Comparison of ENCODE assay signal across 10 cellular contexts in the genomic region with DNA sequence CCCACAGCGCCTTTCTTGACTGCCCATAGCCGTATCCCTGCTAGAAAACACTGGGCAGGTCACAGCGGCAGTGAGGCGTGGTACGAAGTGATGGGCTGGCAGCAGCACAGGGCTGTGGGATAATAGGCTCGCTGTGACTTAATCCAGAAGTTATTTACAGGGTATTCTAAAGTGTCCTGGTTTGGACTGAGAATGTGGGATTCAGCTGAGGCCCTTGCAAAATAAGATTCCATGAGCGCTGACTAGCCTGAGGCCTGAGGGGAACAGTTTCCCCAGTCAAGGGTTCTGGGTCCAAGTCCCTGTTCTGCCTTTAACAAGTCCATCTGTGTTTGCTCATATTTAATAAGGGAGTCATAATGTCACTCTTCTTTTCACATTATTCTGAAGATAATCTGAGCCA. TPM values are rescaled to one million over a fixed set of nuclear protein-coding genes. Genes with fewer than 3 reads are reported as not detected.
DNase-seq lines count a peak whose midpoint lies in the region; ATAC-seq and TF ChIP-seq lines count a peak whose summit lies in the region.
"Had no signal": no experiment of that assay in that cellular context is flagged by ENCODE, and none has a peak within 500 bp of the region (broad histone marks: within the 10 kb centered on the region; RNA-seq: fewer than 3 reads in every experiment).

No MANE protein-coding gene starts in this region.

- peaks cover 61% of the 10 kb centered on the region for H3K4me1 Mint-ChIP-seq in glutamatergic neuron (ENCODE audit: low read depth, unreplicated experiment)
- no peaks in the 10 kb centered on the region for H3K4me1 Mint-ChIP-seq in CD4-positive, alpha-beta T cell (ENCODE audit: low read depth)
- H3K4me1 Mint-ChIP-seq in effector memory CD8-positive, alpha-beta T cell (ENCODE audit: low read depth in 2 of 2) = peaks cover 27 to 31% of the 10 kb centered on the region in 2 donors

- POLR2A ChIA-PET in CD4-positive, alpha-beta T cell (lab: Charles Lee) = no interaction called here
- POLR2A ChIA-PET in A673 (lab: Charles Lee; ENCODE audit: low non-redundant PET) = interaction anchor here (0.5 kb wide), 1 partner anchor 167 kb away, joined by 3 read pairs; no protein-coding TSS in a partner anchor

- no peak overlapping the region for H2AK5ac ChIP-seq in trophoblast cell (ENCODE audit: low read length)

- no peak overlapping the region for H4K12ac ChIP-seq in trophoblast cell (ENCODE audit: low read depth, low read length)

- peaks cover 11% of the 10 kb centered on the region for H3K36me3 Mint-ChIP-seq in glutamatergic neuron (ENCODE audit: unreplicated experiment)
- H3K36me3 Mint-ChIP-seq in CD4-positive, alpha-beta T cell (ENCODE audit: low read depth) = no peaks in the 10 kb centered on the region
- H3K36me3 Mint-ChIP-seq in effector memory CD8-positive, alpha-beta T cell (ENCODE audit: insufficient read depth) = no peaks in the 10 kb centered on the region

- H3K36me3 ChIP-seq in RWPE2 (ENCODE audit: low read depth) (no peaks in the 10 kb centered on the region), trophoblast cell (ENCODE audit: control insufficient read depth in 1 of 2, insufficient read depth in 2 of 2, low read length in 2 of 2) (peaks cover 2 to 3% of the 10 kb centered on the region in 2 experiments), A673 (ENCODE audit: insufficient read depth, low read length, poor library complexity, severe bottlenecking) (no peaks in the 10 kb centered on the region)

- no peak overlapping the region for H2BK12ac ChIP-seq in trophoblast cell (ENCODE audit: low read length)

- DNase-seq in ELF-1 (ENCODE audit: low read depth, low spot score) (peak; percentile 67), RWPE2 (ENCODE audit: low spot score) (no peak), glutamatergic neuron (no peak), trophoblast cell (peak; percentile 67 to 87), COLO668 (lab: John Stamatoyannopoulos, UW; ENCODE audit: unreplicated experiment) (no peak), A673 (ENCODE audit: low spot score) (no peak)
- no peak for DNase-seq in CD4-positive, alpha-beta T cell
- DNase-seq in effector memory CD8-positive, alpha-beta T cell = no peak
- DNase-seq: GF-D8, testis had no signal

- peaks cover 11% of the 10 kb centered on the region for H3K79me1 ChIP-seq in trophoblast cell (ENCODE audit: low read length)

- no peak overlapping the region for H3K4me3 ChIP-seq in RWPE2 (ENCODE audit: severe bottlenecking)
- H3K4me3 ChIP-seq in trophoblast cell (ENCODE audit: low read depth, low read length) = no peak overlapping the region
- no peak overlapping the region for H3K4me3 ChIP-seq in A673 (ENCODE audit: low read depth, low read length, poor library complexity, severe bottlenecking)
- H3K4me3 ChIP-seq: testis had no signal

- no CpG with 5 or more reads among the region's 7 CpGs for WGBS in trophoblast cell (ENCODE audit: extremely low coverage, insufficient coverage, insufficient read length)

- peaks cover 11% of the 10 kb centered on the region for H3K9me3 Mint-ChIP-seq in glutamatergic neuron (ENCODE audit: unreplicated experiment)
- no peaks in the 10 kb centered on the region for H3K9me3 Mint-ChIP-seq in CD4-positive, alpha-beta T cell
- H3K9me3 Mint-ChIP-seq in effector memory CD8-positive, alpha-beta T cell = peaks cover 0 to 4% of the 10 kb centered on the region in 2 donors

- H3K9ac ChIP-seq in trophoblast cell (ENCODE audit: low read length) = no peak overlapping the region

- H3K4me1 ChIP-seq in RWPE2 (ENCODE audit: insufficient read depth, poor library complexity, severe bottlenecking) (peaks cover 22% of the 10 kb centered on the region), trophoblast cell (ENCODE audit: control insufficient read depth in 1 of 2, insufficient read depth in 2 of 2, low read length in 2 of 2) (peaks cover 26 to 27% of the 10 kb centered on the region in 2 experiments), A673 (ENCODE audit: insufficient read depth, low read length, poor library complexity, severe bottlenecking) (peaks cover 5% of the 10 kb centered on the region)

- no TSS peak for BruUV-seq in A673 (replicated peaks; lab: Mats Ljungman, UMichigan)

- H3K27ac Mint-ChIP-seq in glutamatergic neuron (ENCODE audit: unreplicated experiment) = peak overlapping the region; percentile 98
- no peak overlapping the region for H3K27ac Mint-ChIP-seq in CD4-positive, alpha-beta T cell
- H3K27ac Mint-ChIP-seq in effector memory CD8-positive, alpha-beta T cell = no peak overlapping the region

- ATAC-seq in RWPE2 (ENCODE audit: low read depth) = peak; percentile 97
- no peak for ATAC-seq in CD4-positive, alpha-beta T cell (ENCODE audit: poor library complexity)
- ATAC-seq in effector memory CD8-positive, alpha-beta T cell (replicated peaks) = no peak

- peak overlapping the region; percentile 9 for H3K4me2 ChIP-seq in trophoblast cell (ENCODE audit: low read length)

- no peak overlapping the region for H3K14ac ChIP-seq in trophoblast cell (ENCODE audit: low read length)

- no peak overlapping the region for H2AFZ ChIP-seq in trophoblast cell (ENCODE audit: insufficient read depth, low read length, poor library complexity)

- H2BK120ac ChIP-seq in trophoblast cell (ENCODE audit: insufficient read depth, low read length, poor library complexity) = peak overlapping the region; percentile 39

- H3K27me3 ChIP-seq in RWPE2 (ENCODE audit: insufficient read depth, poor library complexity, severe bottlenecking) (no peaks in the 10 kb centered on the region), trophoblast cell (ENCODE audit: insufficient read depth, low read length) (no peaks in the 10 kb centered on the region), A673 (replicated peaks; ENCODE audit: insufficient read depth, low read depth, low read length, poor library complexity) (no peaks in the 10 kb centered on the region)
- H3K27me3 ChIP-seq in CD4-positive, alpha-beta T cell (ENCODE audit: control insufficient read depth, insufficient read depth, low read length) = no peaks in the 10 kb centered on the region
- H3K27me3 ChIP-seq: testis had no signal

- no peak for TF ChIP-seq CTCF in RWPE2 (IDR thresholded peaks at IDR 0.05; ENCODE audit: poor library complexity, severe bottlenecking)
- no peak for TF ChIP-seq CTCF in glutamatergic neuron (IDR thresholded peaks at IDR 0.05; ENCODE audit: partially characterized antibody, unreplicated experiment)
- TF ChIP-seq CTCF in CD4-positive, alpha-beta T cell (IDR thresholded peaks at IDR 0.05) = no peak
- no peak for TF ChIP-seq CTCF in A673 (conservative IDR thresholded peaks at IDR 0.05; ENCODE audit: low read depth, low read length)

- intact Hi-C loops in CD4-positive, alpha-beta T cell (cut with DNase I, micrococcal nuclease) = no loop called here
- intact Hi-C loops in A673 (cut with micrococcal nuclease; ENCODE audit: unreplicated experiment) = no loop called here

- H3K27ac ChIP-seq in RWPE2 (ENCODE audit: poor library complexity, severe bottlenecking) = peak overlapping the region; percentile 81
- peak overlapping the region; percentile 71 for H3K27ac ChIP-seq in trophoblast cell (ENCODE audit: low read depth, low read length)
- no peak overlapping the region for H3K27ac ChIP-seq in CD4-positive, alpha-beta T cell (ENCODE audit: low read depth, low read length)
- H3K27ac ChIP-seq in A673 (ENCODE audit: low read depth, low read length, poor library complexity, severe bottlenecking) = no peak overlapping the region
- H3K27ac ChIP-seq: testis had no signal

- H3K4me3 Mint-ChIP-seq in glutamatergic neuron (ENCODE audit: unreplicated experiment) = no peak overlapping the region
- H3K4me3 Mint-ChIP-seq in CD4-positive, alpha-beta T cell = no peak overlapping the region
- no peak overlapping the region for H3K4me3 Mint-ChIP-seq in effector memory CD8-positive, alpha-beta T cell

- no peaks in the 10 kb centered on the region for H3K79me2 ChIP-seq in trophoblast cell (ENCODE audit: control insufficient read depth, insufficient read depth, low read length, poor library complexity)

- no peak overlapping the region for H3K23ac ChIP-seq in trophoblast cell (ENCODE audit: low read length)

- CTCF ChIA-PET in CD4-positive, alpha-beta T cell (lab: Charles Lee) = no interaction called here
- CTCF ChIA-PET in A673 (lab: Charles Lee) = no interaction called here

- H3K18ac ChIP-seq in trophoblast cell (ENCODE audit: low read length) = no peak overlapping the region

- H3K27me3 Mint-ChIP-seq in glutamatergic neuron (ENCODE audit: unreplicated experiment) = peaks cover 23% of the 10 kb centered on the region
- no peaks in the 10 kb centered on the region for H3K27me3 Mint-ChIP-seq in CD4-positive, alpha-beta T cell
- no peaks in the 10 kb centered on the region for H3K27me3 Mint-ChIP-seq in effector memory CD8-positive, alpha-beta T cell

- no peak overlapping the region for H4K91ac ChIP-seq in trophoblast cell (ENCODE audit: low read depth, low read length)

- no peaks in the 10 kb centered on the region for H3K9me3 ChIP-seq in RWPE2 (ENCODE audit: severe bottlenecking)
- H3K9me3 ChIP-seq in trophoblast cell (ENCODE audit: insufficient read depth, low read depth, low read length) = no peaks in the 10 kb centered on the region
- no peaks in the 10 kb centered on the region for H3K9me3 ChIP-seq in CD4-positive, alpha-beta T cell (ENCODE audit: control insufficient read depth, low read length)
- H3K9me3 ChIP-seq in A673 (ENCODE audit: low read depth, low read length, poor library complexity, severe bottlenecking) = no peaks in the 10 kb centered on the region
- H3K9me3 ChIP-seq: testis had no signal

- no peak overlapping the region for H4K8ac ChIP-seq in trophoblast cell (ENCODE audit: low read depth, low read length)

- H2BK5ac ChIP-seq in trophoblast cell (ENCODE audit: low read depth, low read length, poor library complexity) = no peak overlapping the region

- H3K4ac ChIP-seq in trophoblast cell (ENCODE audit: low read depth, low read length) = no peak overlapping the region

RNA-seq across cellular contexts. Expression of a gene that starts 34.6 kb away (rescaled TPM):
- total RNA-seq in glutamatergic neuron (ENCODE audit: unreplicated experiment) (83.3 TPM), A673 (2021) (14.0 and 16.2 TPM in 2 replicates)
- 6.5 and 7.2 TPM in 2 replicates for polyA plus RNA-seq in trophoblast cell (2013)
- under 1 TPM; 0.25 to 0.41 TPM for total RNA-seq in CD4-positive, alpha-beta T cell

Comparison
In these comparisons a context has a peak if more than half of its experiments do, and no peak if none do; other contexts are left out.
1. DNase-seq: peak in ELF-1 (single experiment) and trophoblast cell (2 of 2); none in RWPE2 (single experiment), glutamatergic neuron (single experiment), CD4-positive, alpha-beta T cell (0 of 10), COLO668 (single experiment), A673 (single experiment) and effector memory CD8-positive, alpha-beta T cell (0 of 3).
2. H3K27ac ChIP-seq: peak in RWPE2 (single experiment) and trophoblast cell (single experiment); none in CD4-positive, alpha-beta T cell (single experiment) and A673 (single experiment).
3. RNA of a gene that starts 34.6 kb away (total RNA-seq): 83.3 TPM in glutamatergic neuron (single experiment) and 14.0 to 16.2 TPM in A673; 0.25 to 0.41 TPM in CD4-positive, alpha-beta T cell; every median in the first group is over 10 times any median in the second.